In genomic region chr2:179139506-179139905, GRCh38 we compare ENCODE assay signal across 24 cellular contexts.
DNase-seq lines count a peak whose midpoint lies in the region; ATAC-seq and TF ChIP-seq lines count a peak whose summit lies in the region.
"Had no signal": no experiment of that assay in that cellular context is flagged by ENCODE, and none has a peak within 500 bp of the region (broad histone marks: within the 10 kb centered on the region; RNA-seq: fewer than 3 reads in every experiment).

No MANE protein-coding gene starts in this region.

- peak; percentile 37 for ATAC-seq in foreskin keratinocyte
- ATAC-seq: pancreas had no signal

- peak; percentile 8 for DNase-seq in activated naive CD4-positive, alpha-beta T cell treated with anti-CD3 and anti-CD28 coated beads for 36 hours
- DNase-seq in activated naive CD4-positive, alpha-beta T cell treated with anti-CD3 and anti-CD28 coated beads, Interleukin-2, amount 10 ng/mL, durations not matched to agents 7 days and 5 days = no peak
- DNase-seq in EL = peak; percentile 7
- peak; percentile 5 for DNase-seq in HCEC 1CT
- no peak for DNase-seq in foreskin keratinocyte
- DNase-seq in endothelial cell (ENCODE audit: low spot score) = no peak
- DNase-seq in DMS53 (lab: John Stamatoyannopoulos, UW) = no peak
- DNase-seq: activated B cell treated with CpG ODN at 0.5 μM for 24 hours; C1 segment of cervical spinal cord; central memory CD4-positive, alpha-beta T cell; cortex of kidney; DMS153; effector memory CD4-positive, alpha-beta T cell; islet precursor cell; left ventricle myocardium inferior; mesendoderm; NCI-H2107; NCI-H345; pancreas; PC-9; SK-N-SH; substantia nigra; trophoblast cell had no signal

- H3K27me3 ChIP-seq in foreskin keratinocyte = no peaks in the 10 kb centered on the region
- H3K27me3 ChIP-seq: pancreas had no signal

- no peaks in the 10 kb centered on the region for H3K27me3 Mint-ChIP-seq in activated naive CD4-positive, alpha-beta T cell treated with anti-CD3 and anti-CD28 coated beads for 36 hours (ENCODE audit: low read depth)
- H3K27me3 Mint-ChIP-seq in activated naive CD4-positive, alpha-beta T cell treated with anti-CD3 and anti-CD28 coated beads, Interleukin-2, amount 10 ng/mL, durations not matched to agents 7 days and 5 days = no peaks in the 10 kb centered on the region
- no peaks in the 10 kb centered on the region for H3K27me3 Mint-ChIP-seq in endothelial cell (ENCODE audit: unreplicated experiment)
- H3K27me3 Mint-ChIP-seq: activated B cell treated with CpG ODN at 0.5 μM for 24 hours, IgD-negative memory B cell had no signal

- intact Hi-C loops in activated naive CD4-positive, alpha-beta T cell treated with anti-CD3 and anti-CD28 coated beads for 36 hours (cut with micrococcal nuclease) = no loop called here

- no peaks in the 10 kb centered on the region for H3K9me3 Mint-ChIP-seq in activated naive CD4-positive, alpha-beta T cell treated with anti-CD3 and anti-CD28 coated beads for 36 hours
- no peaks in the 10 kb centered on the region for H3K9me3 Mint-ChIP-seq in activated naive CD4-positive, alpha-beta T cell treated with anti-CD3 and anti-CD28 coated beads, Interleukin-2, amount 10 ng/mL, durations not matched to agents 7 days and 5 days
- H3K9me3 Mint-ChIP-seq in endothelial cell (ENCODE audit: unreplicated experiment) = no peaks in the 10 kb centered on the region
- H3K9me3 Mint-ChIP-seq: activated B cell treated with CpG ODN at 0.5 μM for 24 hours, IgD-negative memory B cell had no signal

- H3K4me1 ChIP-seq in foreskin keratinocyte = no peaks in the 10 kb centered on the region
- H3K4me1 ChIP-seq: pancreas had no signal

- TF ChIP-seq CTCF in foreskin keratinocyte (conservative IDR thresholded peaks at IDR 0.05) (no peak), endothelial cell (IDR thresholded peaks at IDR 0.05; ENCODE audit: unreplicated experiment) (no peak)

- H3K27ac ChIP-seq in foreskin keratinocyte = no peak overlapping the region
- H3K27ac ChIP-seq: left ventricle myocardium inferior, pancreas, PC-9 had no signal

- CTCF ChIA-PET in activated naive CD4-positive, alpha-beta T cell treated with anti-CD3 and anti-CD28 coated beads for 36 hours (lab: Charles Lee) = no interaction called here
- CTCF ChIA-PET in activated naive CD4-positive, alpha-beta T cell treated with anti-CD3 and anti-CD28 coated beads, Interleukin-2, amount 10 ng/mL, durations not matched to agents 7 days and 5 days (lab: Charles Lee) = no interaction called here

- no peaks in the 10 kb centered on the region for H3K4me1 Mint-ChIP-seq in activated naive CD4-positive, alpha-beta T cell treated with anti-CD3 and anti-CD28 coated beads for 36 hours (ENCODE audit: low read depth)
- no peaks in the 10 kb centered on the region for H3K4me1 Mint-ChIP-seq in activated naive CD4-positive, alpha-beta T cell treated with anti-CD3 and anti-CD28 coated beads, Interleukin-2, amount 10 ng/mL, durations not matched to agents 7 days and 5 days
- H3K4me1 Mint-ChIP-seq in endothelial cell (ENCODE audit: unreplicated experiment) = no peaks in the 10 kb centered on the region
- H3K4me1 Mint-ChIP-seq: activated B cell treated with CpG ODN at 0.5 μM for 24 hours, IgD-negative memory B cell had no signal

- no peak overlapping the region for H3K27ac Mint-ChIP-seq in activated naive CD4-positive, alpha-beta T cell treated with anti-CD3 and anti-CD28 coated beads for 36 hours
- no peak overlapping the region for H3K27ac Mint-ChIP-seq in activated naive CD4-positive, alpha-beta T cell treated with anti-CD3 and anti-CD28 coated beads, Interleukin-2, amount 10 ng/mL, durations not matched to agents 7 days and 5 days
- H3K27ac Mint-ChIP-seq in endothelial cell (ENCODE audit: unreplicated experiment) = no peak overlapping the region
- H3K27ac Mint-ChIP-seq: activated B cell treated with CpG ODN at 0.5 μM for 24 hours, IgD-negative memory B cell had no signal

- H3K4me3 Mint-ChIP-seq in activated naive CD4-positive, alpha-beta T cell treated with anti-CD3 and anti-CD28 coated beads for 36 hours = no peak overlapping the region
- H3K4me3 Mint-ChIP-seq in activated naive CD4-positive, alpha-beta T cell treated with anti-CD3 and anti-CD28 coated beads, Interleukin-2, amount 10 ng/mL, durations not matched to agents 7 days and 5 days = no peak overlapping the region
- H3K4me3 Mint-ChIP-seq in endothelial cell (ENCODE audit: unreplicated experiment) = no peak overlapping the region
- H3K4me3 Mint-ChIP-seq: activated B cell treated with CpG ODN at 0.5 μM for 24 hours, IgD-negative memory B cell had no signal

- H3K36me3 Mint-ChIP-seq in activated naive CD4-positive, alpha-beta T cell treated with anti-CD3 and anti-CD28 coated beads for 36 hours (ENCODE audit: low read depth) = no peaks in the 10 kb centered on the region
- H3K36me3 Mint-ChIP-seq in activated naive CD4-positive, alpha-beta T cell treated with anti-CD3 and anti-CD28 coated beads, Interleukin-2, amount 10 ng/mL, durations not matched to agents 7 days and 5 days = no peaks in the 10 kb centered on the region
- H3K36me3 Mint-ChIP-seq in endothelial cell (ENCODE audit: low read depth, unreplicated experiment) = peaks cover 4% of the 10 kb centered on the region

Comparison
In these comparisons a context has a peak if more than half of its experiments do, and no peak if none do; other contexts are left out.
1. DNase-seq: peak in activated naive CD4-positive, alpha-beta T cell treated with anti-CD3 and anti-CD28 coated beads for 36 hours (single experiment), EL (single experiment) and HCEC 1CT (single experiment); none in activated naive CD4-positive, alpha-beta T cell treated with anti-CD3 and anti-CD28 coated beads, Interleukin-2, amount 10 ng/mL, durations not matched to agents 7 days and 5 days (single experiment), foreskin keratinocyte (0 of 2), endothelial cell (single experiment) and DMS53 (single experiment).